In genomic region chr1:1599030-1599916, GRCh38 we compare ENCODE assay signal across 8 cellular contexts. TPM values are rescaled to one million over a fixed set of nuclear protein-coding genes. Genes with fewer than 3 reads are reported as not detected.
DNase-seq lines count a peak whose midpoint lies in the region; ATAC-seq and TF ChIP-seq lines count a peak whose summit lies in the region.

No MANE protein-coding gene starts in this region.

- H3K9ac ChIP-seq in Karpas-422 (ENCODE audit: low read length) = no peak overlapping the region

- H3K4me1 ChIP-seq in lower lobe of right lung (peaks cover 16% of the 10 kb centered on the region), Karpas-422 (ENCODE audit: low read length) (peaks cover 21% of the 10 kb centered on the region)

- no peak overlapping the region for H2AFZ ChIP-seq in Karpas-422 (ENCODE audit: low read length)

- peak; percentile 41 to 45 for ATAC-seq in lower lobe of right lung
- no peak for ATAC-seq in GM19351 (IDR thresholded peaks at IDR 0.05; ENCODE audit: unreplicated experiment)

- peak; percentile 41 for DNase-seq in NCI-H2196 (lab: John Stamatoyannopoulos, UW; ENCODE audit: unreplicated experiment)
- no peak for DNase-seq in NCI-H2196 treated with DMSO at 0.1 percent for 48 hours (lab: John Stamatoyannopoulos, UW; ENCODE audit: unreplicated experiment)
- DNase-seq in cardiac fibroblast (ENCODE audit: low read depth in 2 of 2) = peak; percentile 28 to 40
- peak; percentile 66 for DNase-seq in lower lobe of right lung
- DNase-seq in Karpas-422 = no peak
- DNase-seq in GOT3 (lab: John Stamatoyannopoulos, UW) = no peak

- H4K20me1 ChIP-seq in Karpas-422 (ENCODE audit: insufficient read depth, low read depth, low read length) = no peaks in the 10 kb centered on the region

- peaks cover 28% of the 10 kb centered on the region for H3K27me3 ChIP-seq in lower lobe of right lung (ENCODE audit: low read depth)
- no peaks in the 10 kb centered on the region for H3K27me3 ChIP-seq in Karpas-422 (ENCODE audit: low read length)

- H3K4me2 ChIP-seq in Karpas-422 (ENCODE audit: low read depth, low read length, poor library complexity, severe bottlenecking) = no peak overlapping the region

- H3K9me2 ChIP-seq in Karpas-422 (replicated peaks; ENCODE audit: insufficient read depth, low read length) = no peaks in the 10 kb centered on the region

- intact Hi-C loops in lower lobe of right lung (cut with DNase I) = no loop called here

- no peak for TF ChIP-seq CTCF in cardiac fibroblast (IDR thresholded peaks at IDR 0.05; ENCODE audit: low read depth, low read length)
- TF ChIP-seq CTCF in lower lobe of right lung (IDR thresholded peaks at IDR 0.05) = peak; percentile 12

- H3K36me3 ChIP-seq in lower lobe of right lung (no peaks in the 10 kb centered on the region), Karpas-422 (ENCODE audit: insufficient read depth, low read length) (no peaks in the 10 kb centered on the region)

- H3K27ac ChIP-seq in lower lobe of right lung (no peak overlapping the region), Karpas-422 (ENCODE audit: low read length) (no peak overlapping the region)

- H3K9me3 ChIP-seq in lower lobe of right lung = no peaks in the 10 kb centered on the region
- H3K9me3 ChIP-seq in Karpas-422 (ENCODE audit: low read length) = no peaks in the 10 kb centered on the region

- no peaks in the 10 kb centered on the region for H3K79me2 ChIP-seq in Karpas-422 (ENCODE audit: low read length)

- peak overlapping the region in 1 of 2 donors; percentile 30 for H3K4me3 ChIP-seq in cardiac fibroblast (replicated peaks in 1 of 2; ENCODE audit: low read depth in 2 of 2, low read length in 2 of 2)
- H3K4me3 ChIP-seq in lower lobe of right lung = peak overlapping the region; percentile 42
- H3K4me3 ChIP-seq in Karpas-422 (ENCODE audit: low read length) = no peak overlapping the region

TF ChIP-seq in PFSK-1, 5 proteins besides CTCF, POLR2A, EP300 and RAD21:
- TF ChIP-seq FOXP2 (optimal IDR thresholded peaks at IDR 0.05; ENCODE audit: borderline replicate concordance, extremely low read depth, extremely low read length, insufficient read depth) (peak; percentile 37), SIN3A (IDR thresholded peaks at IDR 0.05; ENCODE audit: borderline replicate concordance, insufficient read depth, low read length) (no peak)

RNA-seq across cellular contexts. Expression of gene FNDC10, which starts 0.7 kb away (rescaled TPM):
- 17.9 TPM for polyA plus RNA-seq in PFSK-1 (2012; ENCODE audit: insufficient read length, low read depth)
- total RNA-seq in lower lobe of right lung = 7.7 TPM
- 0.14 TPM in 1 of 2 replicates, not detected in the other for total RNA-seq in Karpas-422 (2014; rRNA removed; shearing (Covaris generic); ENCODE audit: low replicate concordance)

RNA-seq across cellular contexts. Expression of gene MIB2, which starts 16.0 kb away (rescaled TPM):
- 152 TPM for polyA plus RNA-seq in PFSK-1 (2012; ENCODE audit: insufficient read length, low read depth)
- total RNA-seq in lower lobe of right lung = 82.5 TPM
- total RNA-seq in Karpas-422 (2014; rRNA removed; shearing (Covaris generic); ENCODE audit: low replicate concordance) = 24.8 and 54.3 TPM in 2 replicates

RNA-seq across cellular contexts. Expression of gene SSU72, which starts 24.6 kb away (rescaled TPM):
- polyA plus RNA-seq in PFSK-1 (2012; ENCODE audit: insufficient read length, low read depth) = 186 TPM
- total RNA-seq in lower lobe of right lung = 123 TPM
- 70.9 and 80.6 TPM in 2 replicates for total RNA-seq in Karpas-422 (2014; rRNA removed; shearing (Covaris generic); ENCODE audit: low replicate concordance)

RNA-seq across cellular contexts. Expression of gene MMP23B, which starts 32.7 kb away (rescaled TPM):
- 3.4 TPM for polyA plus RNA-seq in PFSK-1 (2012; ENCODE audit: insufficient read length, low read depth)
- 27.2 TPM for total RNA-seq in lower lobe of right lung
- total RNA-seq in Karpas-422 (2014; rRNA removed; shearing (Covaris generic); ENCODE audit: low replicate concordance) = 1.3 and 2.7 TPM in 2 replicates

RNA-seq across cellular contexts. Expression of gene TMEM240, which starts 58.8 kb away (rescaled TPM):
- polyA plus RNA-seq in PFSK-1 (2012; ENCODE audit: insufficient read length, low read depth) = 19.0 TPM
- total RNA-seq in lower lobe of right lung = 3.9 TPM
- total RNA-seq in Karpas-422 (2014; rRNA removed; shearing (Covaris generic); ENCODE audit: low replicate concordance) = 2.6 TPM in 1 of 2 replicates, not detected in the other

Comparison
In these comparisons a context has a peak if more than half of its experiments do, and no peak if none do; other contexts are left out.
1. DNase-seq: peak in NCI-H2196 (single experiment), cardiac fibroblast (2 of 2) and lower lobe of right lung (single experiment); none in NCI-H2196 treated with DMSO at 0.1 percent for 48 hours (single experiment), Karpas-422 (single experiment) and GOT3 (single experiment).